ENCODE assay signal across 1 cellular context in the genomic region with DNA sequence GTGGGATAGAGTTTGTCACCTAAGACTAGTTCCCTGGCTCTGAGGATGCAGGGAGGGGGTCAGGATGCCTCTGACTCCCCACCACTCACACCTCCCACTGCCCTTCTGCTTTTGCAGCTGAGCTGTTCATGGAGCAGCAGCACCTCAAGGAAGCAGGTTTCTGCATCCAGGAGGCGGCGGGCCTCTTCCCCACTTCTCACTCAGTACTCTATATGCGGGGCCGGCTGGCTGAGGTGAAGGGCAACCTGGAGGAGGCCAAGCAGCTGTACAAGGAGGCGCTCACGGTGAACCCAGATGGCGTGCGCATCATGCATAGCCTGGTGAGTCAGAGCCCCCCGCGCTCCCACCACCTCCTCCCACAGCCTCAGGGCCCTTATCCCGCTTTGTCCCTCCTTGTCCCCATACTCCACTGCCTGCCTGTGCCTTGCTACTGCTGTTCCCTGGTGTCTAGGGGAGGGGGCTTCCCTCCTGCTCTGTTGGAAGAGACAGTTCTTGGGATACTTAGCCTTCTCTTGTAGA.
TF ChIP-seq lines count a peak whose summit lies in the region.

No MANE protein-coding gene starts in this region.

TF ChIP-seq in GM23338, 12 proteins besides CTCF, POLR2A, EP300 and RAD21 (continued from another document):
- TF ChIP-seq, protein P1, sequence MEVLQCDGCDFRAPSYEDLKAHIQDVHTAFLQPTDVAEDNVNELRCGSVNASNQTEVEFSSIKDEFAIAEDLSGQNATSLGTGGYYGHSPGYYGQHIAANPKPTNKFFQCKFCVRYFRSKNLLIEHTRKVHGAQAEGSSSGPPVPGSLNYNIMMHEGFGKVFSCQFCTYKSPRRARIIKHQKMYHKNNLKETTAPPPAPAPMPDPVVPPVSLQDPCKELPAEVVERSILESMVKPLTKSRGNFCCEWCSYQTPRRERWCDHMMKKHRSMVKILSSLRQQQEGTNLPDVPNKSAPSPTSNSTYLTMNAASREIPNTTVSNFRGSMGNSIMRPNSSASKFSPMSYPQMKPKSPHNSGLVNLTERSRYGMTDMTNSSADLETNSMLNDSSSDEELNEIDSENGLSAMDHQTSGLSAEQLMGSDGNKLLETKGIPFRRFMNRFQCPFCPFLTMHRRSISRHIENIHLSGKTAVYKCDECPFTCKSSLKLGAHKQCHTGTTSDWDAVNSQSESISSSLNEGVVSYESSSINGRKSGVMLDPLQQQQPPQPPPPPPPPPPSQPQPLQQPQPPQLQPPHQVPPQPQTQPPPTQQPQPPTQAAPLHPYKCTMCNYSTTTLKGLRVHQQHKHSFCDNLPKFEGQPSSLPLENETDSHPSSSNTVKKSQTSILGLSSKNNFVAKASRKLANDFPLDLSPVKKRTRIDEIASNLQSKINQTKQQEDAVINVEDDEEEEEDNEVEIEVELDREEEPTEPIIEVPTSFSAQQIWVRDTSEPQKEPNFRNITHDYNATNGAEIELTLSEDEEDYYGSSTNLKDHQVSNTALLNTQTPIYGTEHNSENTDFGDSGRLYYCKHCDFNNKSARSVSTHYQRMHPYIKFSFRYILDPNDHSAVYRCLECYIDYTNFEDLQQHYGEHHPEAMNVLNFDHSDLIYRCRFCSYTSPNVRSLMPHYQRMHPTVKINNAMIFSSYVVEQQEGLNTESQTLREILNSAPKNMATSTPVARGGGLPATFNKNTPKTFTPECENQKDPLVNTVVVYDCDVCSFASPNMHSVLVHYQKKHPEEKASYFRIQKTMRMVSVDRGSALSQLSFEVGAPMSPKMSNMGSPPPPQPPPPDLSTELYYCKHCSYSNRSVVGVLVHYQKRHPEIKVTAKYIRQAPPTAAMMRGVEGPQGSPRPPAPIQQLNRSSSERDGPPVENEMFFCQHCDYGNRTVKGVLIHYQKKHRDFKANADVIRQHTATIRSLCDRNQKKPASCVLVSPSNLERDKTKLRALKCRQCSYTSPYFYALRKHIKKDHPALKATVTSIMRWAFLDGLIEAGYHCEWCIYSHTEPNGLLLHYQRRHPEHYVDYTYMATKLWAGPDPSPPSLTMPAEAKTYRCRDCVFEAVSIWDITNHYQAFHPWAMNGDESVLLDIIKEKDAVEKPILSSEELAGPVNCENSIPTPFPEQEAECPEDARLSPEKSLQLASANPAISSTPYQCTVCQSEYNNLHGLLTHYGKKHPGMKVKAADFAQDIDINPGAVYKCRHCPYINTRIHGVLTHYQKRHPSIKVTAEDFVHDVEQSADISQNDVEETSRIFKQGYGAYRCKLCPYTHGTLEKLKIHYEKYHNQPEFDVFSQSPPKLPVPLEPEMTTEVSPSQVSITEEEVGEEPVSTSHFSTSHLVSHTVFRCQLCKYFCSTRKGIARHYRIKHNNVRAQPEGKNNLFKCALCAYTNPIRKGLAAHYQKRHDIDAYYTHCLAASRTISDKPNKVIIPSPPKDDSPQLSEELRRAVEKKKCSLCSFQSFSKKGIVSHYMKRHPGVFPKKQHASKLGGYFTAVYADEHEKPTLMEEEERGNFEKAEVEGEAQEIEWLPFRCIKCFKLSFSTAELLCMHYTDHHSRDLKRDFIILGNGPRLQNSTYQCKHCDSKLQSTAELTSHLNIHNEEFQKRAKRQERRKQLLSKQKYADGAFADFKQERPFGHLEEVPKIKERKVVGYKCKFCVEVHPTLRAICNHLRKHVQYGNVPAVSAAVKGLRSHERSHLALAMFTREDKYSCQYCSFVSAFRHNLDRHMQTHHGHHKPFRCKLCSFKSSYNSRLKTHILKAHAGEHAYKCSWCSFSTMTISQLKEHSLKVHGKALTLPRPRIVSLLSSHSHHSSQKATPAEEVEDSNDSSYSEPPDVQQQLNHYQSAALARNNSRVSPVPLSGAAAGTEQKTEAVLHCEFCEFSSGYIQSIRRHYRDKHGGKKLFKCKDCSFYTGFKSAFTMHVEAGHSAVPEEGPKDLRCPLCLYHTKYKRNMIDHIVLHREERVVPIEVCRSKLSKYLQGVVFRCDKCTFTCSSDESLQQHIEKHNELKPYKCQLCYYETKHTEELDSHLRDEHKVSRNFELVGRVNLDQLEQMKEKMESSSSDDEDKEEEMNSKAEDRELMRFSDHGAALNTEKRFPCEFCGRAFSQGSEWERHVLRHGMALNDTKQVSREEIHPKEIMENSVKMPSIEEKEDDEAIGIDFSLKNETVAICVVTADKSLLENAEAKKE (CRISPR knock-in tag; IDR thresholded peaks at IDR 0.05), result no peak
- TF ChIP-seq NANOG (IDR thresholded peaks at IDR 0.05; ENCODE audit: borderline replicate concordance), result no peak
- TF ChIP-seq, protein P2, sequence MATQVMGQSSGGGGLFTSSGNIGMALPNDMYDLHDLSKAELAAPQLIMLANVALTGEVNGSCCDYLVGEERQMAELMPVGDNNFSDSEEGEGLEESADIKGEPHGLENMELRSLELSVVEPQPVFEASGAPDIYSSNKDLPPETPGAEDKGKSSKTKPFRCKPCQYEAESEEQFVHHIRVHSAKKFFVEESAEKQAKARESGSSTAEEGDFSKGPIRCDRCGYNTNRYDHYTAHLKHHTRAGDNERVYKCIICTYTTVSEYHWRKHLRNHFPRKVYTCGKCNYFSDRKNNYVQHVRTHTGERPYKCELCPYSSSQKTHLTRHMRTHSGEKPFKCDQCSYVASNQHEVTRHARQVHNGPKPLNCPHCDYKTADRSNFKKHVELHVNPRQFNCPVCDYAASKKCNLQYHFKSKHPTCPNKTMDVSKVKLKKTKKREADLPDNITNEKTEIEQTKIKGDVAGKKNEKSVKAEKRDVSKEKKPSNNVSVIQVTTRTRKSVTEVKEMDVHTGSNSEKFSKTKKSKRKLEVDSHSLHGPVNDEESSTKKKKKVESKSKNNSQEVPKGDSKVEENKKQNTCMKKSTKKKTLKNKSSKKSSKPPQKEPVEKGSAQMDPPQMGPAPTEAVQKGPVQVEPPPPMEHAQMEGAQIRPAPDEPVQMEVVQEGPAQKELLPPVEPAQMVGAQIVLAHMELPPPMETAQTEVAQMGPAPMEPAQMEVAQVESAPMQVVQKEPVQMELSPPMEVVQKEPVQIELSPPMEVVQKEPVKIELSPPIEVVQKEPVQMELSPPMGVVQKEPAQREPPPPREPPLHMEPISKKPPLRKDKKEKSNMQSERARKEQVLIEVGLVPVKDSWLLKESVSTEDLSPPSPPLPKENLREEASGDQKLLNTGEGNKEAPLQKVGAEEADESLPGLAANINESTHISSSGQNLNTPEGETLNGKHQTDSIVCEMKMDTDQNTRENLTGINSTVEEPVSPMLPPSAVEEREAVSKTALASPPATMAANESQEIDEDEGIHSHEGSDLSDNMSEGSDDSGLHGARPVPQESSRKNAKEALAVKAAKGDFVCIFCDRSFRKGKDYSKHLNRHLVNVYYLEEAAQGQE (IDR thresholded peaks at IDR 0.05; ENCODE audit: unreplicated experiment), result no peak
- no peak for TF ChIP-seq STAT1 (IDR thresholded peaks at IDR 0.05; ENCODE audit: unreplicated experiment)
- no peak for TF ChIP-seq JUNB (IDR thresholded peaks at IDR 0.05; ENCODE audit: unreplicated experiment)
- TF ChIP-seq ZNF331 (CRISPR knock-in tag; IDR thresholded peaks at IDR 0.05; ENCODE audit: low read depth), result no peak
- no peak for TF ChIP-seq EZH2phosphoT487 (IDR thresholded peaks at IDR 0.05; ENCODE audit: unreplicated experiment)
- TF ChIP-seq CREB1 (CRISPR knock-in tag; IDR thresholded peaks at IDR 0.05; ENCODE audit: low read depth), result no peak
